ENCODE assay signal across 1 cellular context in genomic region chr6:32968093-32968769, GRCh38.
TF ChIP-seq lines count a peak whose summit lies in the region.

BRD2 (plus strand) TSS chr6:32968594; CDS start chr6:32972899, 4,305 bp downstream.

TF ChIP-seq in HepG2, 621 proteins besides CTCF, POLR2A, EP300 and RAD21 (continued from another document):
- TF ChIP-seq ZNF674 (CRISPR knock-in tag; IDR thresholded peaks at IDR 0.05; ENCODE audit: low read depth) (peak; percentile 74; the same call in 1 of the 2 replicates), HMGXB4 (CRISPR knock-in tag; IDR thresholded peaks at IDR 0.05; ENCODE audit: borderline replicate concordance in 1 of 2, low read depth in 1 of 2) (peak; percentile 91), MAFK (conservative IDR thresholded peaks at IDR 0.05 in 1 of 2, IDR thresholded peaks at IDR 0.05 in 1 of 2; ENCODE audit: low read length in 2 of 2) (no peak), TBX3 (IDR thresholded peaks at IDR 0.05; ENCODE audit: borderline replicate concordance) (no peak), JUND (CRISPR knock-in tag; IDR thresholded peaks at IDR 0.05) (peak; percentile 56), ZNF513 (CRISPR knock-in tag; conservative IDR thresholded peaks at IDR 0.05) (0 out of 2 replicates have a peak, but pooled peaks have one; percentile 75), TOPORS (CRISPR knock-in tag; IDR thresholded peaks at IDR 0.05) (peak; percentile 97), ZNF557 (CRISPR knock-in tag; IDR thresholded peaks at IDR 0.05) (peak; percentile 88; the same call in 1 of the 2 replicates), ZNF558 (CRISPR knock-in tag; IDR thresholded peaks at IDR 0.05; ENCODE audit: borderline replicate concordance) (peak; percentile 89; the same call in 1 of the 2 replicates), TRAFD1 (CRISPR knock-in tag; IDR thresholded peaks at IDR 0.05; ENCODE audit: borderline replicate concordance) (0 out of 2 replicates have a peak, but pooled peaks have one; percentile 14), PHF20 (CRISPR knock-in tag; IDR thresholded peaks at IDR 0.05) (peak; percentile 70), ZNF225 (CRISPR knock-in tag; IDR thresholded peaks at IDR 0.05) (peak; percentile 97), ZNF326 (CRISPR knock-in tag; IDR thresholded peaks at IDR 0.05; ENCODE audit: borderline replicate concordance) (no peak), ZSCAN20 (CRISPR knock-in tag; IDR thresholded peaks at IDR 0.05; ENCODE audit: borderline replicate concordance) (peak; percentile 94; the same call in 1 of the 2 replicates), FOXO1 (CRISPR knock-in tag; IDR thresholded peaks at IDR 0.05) (peak; percentile 74), CENPT (CRISPR knock-in tag; IDR thresholded peaks at IDR 0.05; ENCODE audit: low read depth) (peak; percentile 81; the same call in 1 of the 2 replicates), FOSL1 (CRISPR knock-in tag; IDR thresholded peaks at IDR 0.05; ENCODE audit: borderline replicate concordance) (no peak; the same call in 1 of the 2 replicates), ZZZ3 (CRISPR knock-in tag; IDR thresholded peaks at IDR 0.05; ENCODE audit: borderline replicate concordance) (peak; percentile 94), U2AF2 (IDR thresholded peaks at IDR 0.05; ENCODE audit: low read depth, low read length) (no peak), ZSCAN25 (CRISPR knock-in tag; IDR thresholded peaks at IDR 0.05) (peak; percentile 70; the same call in 1 of the 2 replicates), ZNF275 (CRISPR knock-in tag; IDR thresholded peaks at IDR 0.05; ENCODE audit: borderline replicate concordance) (peak; percentile 88; the same call in 1 of the 2 replicates), ZNF841 (CRISPR knock-in tag; IDR thresholded peaks at IDR 0.05; ENCODE audit: borderline replicate concordance) (0 out of 2 replicates have a peak, but pooled peaks have one; percentile 44), ZNF713 (CRISPR knock-in tag; IDR thresholded peaks at IDR 0.05) (no peak; the same call in 1 of the 2 replicates), NFATC3 (CRISPR knock-in tag; IDR thresholded peaks at IDR 0.05) (no peak; the same call in 1 of the 2 replicates), TIGD3 (CRISPR knock-in tag; IDR thresholded peaks at IDR 0.05; ENCODE audit: borderline replicate concordance) (0 out of 2 replicates have a peak, but pooled peaks have one; percentile 42), NR2F2 (IDR thresholded peaks at IDR 0.05; ENCODE audit: borderline replicate concordance, low read depth) (no peak), KLF12 (CRISPR knock-in tag; IDR thresholded peaks at IDR 0.05; ENCODE audit: borderline replicate concordance) (peak; percentile 88; the same call in 1 of the 2 replicates), GATAD1 (CRISPR knock-in tag; IDR thresholded peaks at IDR 0.05) (peak; percentile 57; the same call in 1 of the 2 replicates), THAP7 (CRISPR knock-in tag; IDR thresholded peaks at IDR 0.05) (peak; percentile 91), SRSF4 (IDR thresholded peaks at IDR 0.05; ENCODE audit: low read depth, low read length, poor library complexity, severe bottlenecking) (no peak)
- TF ChIP-seq, protein P1, sequence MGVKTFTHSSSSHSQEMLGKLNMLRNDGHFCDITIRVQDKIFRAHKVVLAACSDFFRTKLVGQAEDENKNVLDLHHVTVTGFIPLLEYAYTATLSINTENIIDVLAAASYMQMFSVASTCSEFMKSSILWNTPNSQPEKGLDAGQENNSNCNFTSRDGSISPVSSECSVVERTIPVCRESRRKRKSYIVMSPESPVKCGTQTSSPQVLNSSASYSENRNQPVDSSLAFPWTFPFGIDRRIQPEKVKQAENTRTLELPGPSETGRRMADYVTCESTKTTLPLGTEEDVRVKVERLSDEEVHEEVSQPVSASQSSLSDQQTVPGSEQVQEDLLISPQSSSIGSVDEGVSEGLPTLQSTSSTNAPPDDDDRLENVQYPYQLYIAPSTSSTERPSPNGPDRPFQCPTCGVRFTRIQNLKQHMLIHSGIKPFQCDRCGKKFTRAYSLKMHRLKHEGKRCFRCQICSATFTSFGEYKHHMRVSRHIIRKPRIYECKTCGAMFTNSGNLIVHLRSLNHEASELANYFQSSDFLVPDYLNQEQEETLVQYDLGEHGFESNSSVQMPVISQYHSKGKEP (CRISPR knock-in tag; IDR thresholded peaks at IDR 0.05), result peak; percentile 62; the same call in 1 of the 2 replicates
- TF ChIP-seq, protein P2, sequence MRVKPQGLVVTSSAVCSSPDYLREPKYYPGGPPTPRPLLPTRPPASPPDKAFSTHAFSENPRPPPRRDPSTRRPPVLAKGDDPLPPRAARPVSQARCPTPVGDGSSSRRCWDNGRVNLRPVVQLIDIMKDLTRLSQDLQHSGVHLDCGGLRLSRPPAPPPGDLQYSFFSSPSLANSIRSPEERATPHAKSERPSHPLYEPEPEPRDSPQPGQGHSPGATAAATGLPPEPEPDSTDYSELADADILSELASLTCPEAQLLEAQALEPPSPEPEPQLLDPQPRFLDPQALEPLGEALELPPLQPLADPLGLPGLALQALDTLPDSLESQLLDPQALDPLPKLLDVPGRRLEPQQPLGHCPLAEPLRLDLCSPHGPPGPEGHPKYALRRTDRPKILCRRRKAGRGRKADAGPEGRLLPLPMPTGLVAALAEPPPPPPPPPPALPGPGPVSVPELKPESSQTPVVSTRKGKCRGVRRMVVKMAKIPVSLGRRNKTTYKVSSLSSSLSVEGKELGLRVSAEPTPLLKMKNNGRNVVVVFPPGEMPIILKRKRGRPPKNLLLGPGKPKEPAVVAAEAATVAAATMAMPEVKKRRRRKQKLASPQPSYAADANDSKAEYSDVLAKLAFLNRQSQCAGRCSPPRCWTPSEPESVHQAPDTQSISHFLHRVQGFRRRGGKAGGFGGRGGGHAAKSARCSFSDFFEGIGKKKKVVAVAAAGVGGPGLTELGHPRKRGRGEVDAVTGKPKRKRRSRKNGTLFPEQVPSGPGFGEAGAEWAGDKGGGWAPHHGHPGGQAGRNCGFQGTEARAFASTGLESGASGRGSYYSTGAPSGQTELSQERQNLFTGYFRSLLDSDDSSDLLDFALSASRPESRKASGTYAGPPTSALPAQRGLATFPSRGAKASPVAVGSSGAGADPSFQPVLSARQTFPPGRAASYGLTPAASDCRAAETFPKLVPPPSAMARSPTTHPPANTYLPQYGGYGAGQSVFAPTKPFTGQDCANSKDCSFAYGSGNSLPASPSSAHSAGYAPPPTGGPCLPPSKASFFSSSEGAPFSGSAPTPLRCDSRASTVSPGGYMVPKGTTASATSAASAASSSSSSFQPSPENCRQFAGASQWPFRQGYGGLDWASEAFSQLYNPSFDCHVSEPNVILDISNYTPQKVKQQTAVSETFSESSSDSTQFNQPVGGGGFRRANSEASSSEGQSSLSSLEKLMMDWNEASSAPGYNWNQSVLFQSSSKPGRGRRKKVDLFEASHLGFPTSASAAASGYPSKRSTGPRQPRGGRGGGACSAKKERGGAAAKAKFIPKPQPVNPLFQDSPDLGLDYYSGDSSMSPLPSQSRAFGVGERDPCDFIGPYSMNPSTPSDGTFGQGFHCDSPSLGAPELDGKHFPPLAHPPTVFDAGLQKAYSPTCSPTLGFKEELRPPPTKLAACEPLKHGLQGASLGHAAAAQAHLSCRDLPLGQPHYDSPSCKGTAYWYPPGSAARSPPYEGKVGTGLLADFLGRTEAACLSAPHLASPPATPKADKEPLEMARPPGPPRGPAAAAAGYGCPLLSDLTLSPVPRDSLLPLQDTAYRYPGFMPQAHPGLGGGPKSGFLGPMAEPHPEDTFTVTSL (CRISPR knock-in tag; IDR thresholded peaks at IDR 0.05; ENCODE audit: borderline replicate concordance), result 0 out of 2 replicates have a peak, but pooled peaks have one; percentile 7
- TF ChIP-seq, protein P3, sequence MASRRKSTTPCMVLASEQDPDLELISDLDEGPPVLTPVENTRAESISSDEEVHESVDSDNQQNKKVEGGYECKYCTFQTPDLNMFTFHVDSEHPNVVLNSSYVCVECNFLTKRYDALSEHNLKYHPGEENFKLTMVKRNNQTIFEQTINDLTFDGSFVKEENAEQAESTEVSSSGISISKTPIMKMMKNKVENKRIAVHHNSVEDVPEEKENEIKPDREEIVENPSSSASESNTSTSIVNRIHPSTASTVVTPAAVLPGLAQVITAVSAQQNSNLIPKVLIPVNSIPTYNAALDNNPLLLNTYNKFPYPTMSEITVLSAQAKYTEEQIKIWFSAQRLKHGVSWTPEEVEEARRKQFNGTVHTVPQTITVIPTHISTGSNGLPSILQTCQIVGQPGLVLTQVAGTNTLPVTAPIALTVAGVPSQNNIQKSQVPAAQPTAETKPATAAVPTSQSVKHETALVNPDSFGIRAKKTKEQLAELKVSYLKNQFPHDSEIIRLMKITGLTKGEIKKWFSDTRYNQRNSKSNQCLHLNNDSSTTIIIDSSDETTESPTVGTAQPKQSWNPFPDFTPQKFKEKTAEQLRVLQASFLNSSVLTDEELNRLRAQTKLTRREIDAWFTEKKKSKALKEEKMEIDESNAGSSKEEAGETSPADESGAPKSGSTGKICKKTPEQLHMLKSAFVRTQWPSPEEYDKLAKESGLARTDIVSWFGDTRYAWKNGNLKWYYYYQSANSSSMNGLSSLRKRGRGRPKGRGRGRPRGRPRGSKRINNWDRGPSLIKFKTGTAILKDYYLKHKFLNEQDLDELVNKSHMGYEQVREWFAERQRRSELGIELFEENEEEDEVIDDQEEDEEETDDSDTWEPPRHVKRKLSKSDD (CRISPR knock-in tag; IDR thresholded peaks at IDR 0.05; ENCODE audit: low read depth), result peak; percentile 92
- TF ChIP-seq, protein P4, sequence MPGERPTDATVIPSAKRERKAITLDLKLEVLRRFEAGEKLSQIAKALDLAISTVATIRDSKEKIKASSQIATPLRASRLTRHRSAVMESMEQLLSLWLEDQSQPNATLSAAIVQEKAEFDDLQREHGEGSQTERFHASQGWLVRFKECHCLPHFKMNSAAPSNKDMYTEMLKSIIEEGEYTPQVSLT (CRISPR knock-in tag; IDR thresholded peaks at IDR 0.05; ENCODE audit: borderline replicate concordance, low read depth), result no peak
